Comparison of ENCODE assay signal across 20 cellular contexts in genomic region chr5:94906750-94907149, GRCh38.
A peak's percentile ranks its signal among the peaks of the same experiment; 100 is the strongest.
DNase-seq lines count a peak whose midpoint lies in the region; ATAC-seq and TF ChIP-seq lines count a peak whose summit lies in the region.
"Had no signal": no experiment of that assay in that cellular context is flagged by ENCODE, and none has a peak within 500 bp of the region (broad histone marks: within the 10 kb centered on the region; RNA-seq: fewer than 3 reads in every experiment).

No MANE protein-coding gene starts in this region.

- no peak for TF ChIP-seq CTCF in SK-N-SH (IDR thresholded peaks at IDR 0.05)
- no peak for TF ChIP-seq CTCF in lower lobe of right lung (IDR thresholded peaks at IDR 0.05)

- H4K20me1 ChIP-seq in SK-N-SH (ENCODE audit: insufficient read depth) = no peaks in the 10 kb centered on the region

- no peak for TF ChIP-seq EP300 in SK-N-SH (IDR thresholded peaks at IDR 0.05; ENCODE audit: borderline replicate concordance in 1 of 2, low read depth in 1 of 2, low read length in 1 of 2)

- ATAC-seq in SK-N-SH treated with all-trans-retinoic acid at 6 μM for 48 hours = no peak
- no peak for ATAC-seq in lower lobe of right lung
- ATAC-seq: A549, HepG2 had no signal

- H2AFZ ChIP-seq in SK-N-SH (ENCODE audit: low read depth) = no peak overlapping the region

- no peak overlapping the region for H3K27ac ChIP-seq in SK-N-SH (ENCODE audit: low read depth in 2 of 2, low read length in 1 of 2)
- no peak overlapping the region for H3K27ac ChIP-seq in lower lobe of right lung
- H3K27ac ChIP-seq in substantia nigra (ENCODE audit: low read depth, low read length, poor library complexity, severe bottlenecking) = no peak overlapping the region
- H3K27ac ChIP-seq: 22Rv1, A549 had no signal

- H3K9ac ChIP-seq in SK-N-SH (no peak overlapping the region), adipocyte (ENCODE audit: low read length) (no peak overlapping the region)

- H3K4me1 ChIP-seq in SK-N-SH (ENCODE audit: control insufficient read depth in 1 of 2, insufficient read depth in 2 of 2, low read depth in 1 of 2, low read length in 1 of 2) = no peaks in the 10 kb centered on the region; a peak in 1 of 4 replicates
- H3K4me1 ChIP-seq in adipocyte (ENCODE audit: control insufficient read depth, insufficient read depth, low read length) = peaks cover 32% of the 10 kb centered on the region
- H3K4me1 ChIP-seq in lower lobe of right lung = no peaks in the 10 kb centered on the region

- no peaks in the 10 kb centered on the region for H3K9me3 ChIP-seq in SK-N-SH
- no peaks in the 10 kb centered on the region for H3K9me3 ChIP-seq in adipocyte (ENCODE audit: control insufficient read depth, low read length)
- H3K9me3 ChIP-seq in lower lobe of right lung = no peaks in the 10 kb centered on the region
- H3K9me3 ChIP-seq: A549, HAP-1 had no signal

- intact Hi-C loops in lower lobe of right lung (cut with DNase I) = no loop called here

- H3K9me2 ChIP-seq in SK-N-SH = no peaks in the 10 kb centered on the region

- no peak for TF ChIP-seq RAD21 in SK-N-SH (IDR thresholded peaks at IDR 0.05; ENCODE audit: low read length)

- CTCF ChIA-PET in SK-N-SH (lab: Yijun Ruan, JAX) = interaction anchor here (1.6 kb wide), 1 partner anchor 13 kb away, joined by 8 read pairs; no protein-coding TSS in a partner anchor

- H3K79me2 ChIP-seq in SK-N-SH (ENCODE audit: insufficient read depth) = no peaks in the 10 kb centered on the region

- H3K4me3 ChIP-seq in SK-N-SH (ENCODE audit: low read depth in 2 of 2, low read length in 1 of 2) (no peak overlapping the region), adipocyte (ENCODE audit: low read length) (no peak overlapping the region), lower lobe of right lung (no peak overlapping the region)
- H3K4me3 ChIP-seq: A549, HAP-1 had no signal

- H3K36me3 ChIP-seq in SK-N-SH (replicated peaks in 1 of 2; ENCODE audit: control insufficient read depth in 1 of 2, insufficient read depth in 2 of 2, low read length in 1 of 2) (no peaks in the 10 kb centered on the region), adipocyte (ENCODE audit: control insufficient read depth, insufficient read depth, low read length, severe bottlenecking) (peaks cover 40% of the 10 kb centered on the region), lower lobe of right lung (peaks cover 39% of the 10 kb centered on the region)
- H3K36me3 ChIP-seq: HAP-1 had no signal

- POLR2A ChIA-PET in SK-N-SH (lab: Yijun Ruan, JAX) = no interaction called here

- peaks cover 3% of the 10 kb centered on the region for H3F3A ChIP-seq in SK-N-SH (replicated peaks; ENCODE audit: insufficient read depth)

- H3K4me2 ChIP-seq in SK-N-SH = no peak overlapping the region
- H3K4me2 ChIP-seq: A549 had no signal

- H3K27me3 ChIP-seq in SK-N-SH (ENCODE audit: insufficient read depth) (no peaks in the 10 kb centered on the region), adipocyte (replicated peaks; ENCODE audit: control insufficient read depth, insufficient read depth, low read length) (peaks cover 3% of the 10 kb centered on the region), lower lobe of right lung (ENCODE audit: low read depth) (no peaks in the 10 kb centered on the region)

- DNase-seq in SK-N-SH = no peak
- peak; percentile 41 for DNase-seq in GM04503 (ENCODE audit: low read depth)
- DNase-seq in adipocyte (ENCODE audit: low read depth) = peak; percentile 9
- no peak for DNase-seq in lower lobe of right lung
- DNase-seq in D341Med (ENCODE audit: low spot score) = no peak
- no peak for DNase-seq in activated effector memory CD4-positive, alpha-beta T cell treated with Interleukin-2 at 50 U/mL for 16 hours
- no peak for DNase-seq in substantia nigra (lab: John Stamatoyannopoulos, UW)
- DNase-seq: C1 segment of cervical spinal cord; CD4-positive, CD25-positive, alpha-beta regulatory T cell; CD8-positive, alpha-beta memory T cell; COR-L47; DMS153; DMS79; GF-D8; KBM-7 had no signal

TF ChIP-seq in SK-N-SH treated with all-trans-retinoic acid at 6 μM for 48 hours, 23 proteins besides CTCF, POLR2A, EP300 and RAD21 (continues in another document):
- 0 out of 2 replicates have a peak, but pooled peaks have one; percentile 45 for TF ChIP-seq SNAI2 (CRISPR knock-in tag; IDR thresholded peaks at IDR 0.05)
- TF ChIP-seq, protein P1, sequence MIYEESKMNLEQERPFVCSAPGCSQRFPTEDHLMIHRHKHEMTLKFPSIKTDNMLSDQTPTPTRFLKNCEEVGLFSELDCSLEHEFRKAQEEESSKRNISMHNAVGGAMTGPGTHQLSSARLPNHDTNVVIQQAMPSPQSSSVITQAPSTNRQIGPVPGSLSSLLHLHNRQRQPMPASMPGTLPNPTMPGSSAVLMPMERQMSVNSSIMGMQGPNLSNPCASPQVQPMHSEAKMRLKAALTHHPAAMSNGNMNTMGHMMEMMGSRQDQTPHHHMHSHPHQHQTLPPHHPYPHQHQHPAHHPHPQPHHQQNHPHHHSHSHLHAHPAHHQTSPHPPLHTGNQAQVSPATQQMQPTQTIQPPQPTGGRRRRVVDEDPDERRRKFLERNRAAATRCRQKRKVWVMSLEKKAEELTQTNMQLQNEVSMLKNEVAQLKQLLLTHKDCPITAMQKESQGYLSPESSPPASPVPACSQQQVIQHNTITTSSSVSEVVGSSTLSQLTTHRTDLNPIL (CRISPR knock-in tag; IDR thresholded peaks at IDR 0.05; ENCODE audit: low read depth) = 0 out of 2 replicates have a peak, but pooled peaks have one; percentile 48
- no peak for TF ChIP-seq RARB (CRISPR knock-in tag; IDR thresholded peaks at IDR 0.05)
- TF ChIP-seq BACH2 (CRISPR knock-in tag; IDR thresholded peaks at IDR 0.05; ENCODE audit: borderline replicate concordance) = no peak
- no peak for TF ChIP-seq ESRRG (CRISPR knock-in tag; IDR thresholded peaks at IDR 0.05)
- TF ChIP-seq, protein P2, sequence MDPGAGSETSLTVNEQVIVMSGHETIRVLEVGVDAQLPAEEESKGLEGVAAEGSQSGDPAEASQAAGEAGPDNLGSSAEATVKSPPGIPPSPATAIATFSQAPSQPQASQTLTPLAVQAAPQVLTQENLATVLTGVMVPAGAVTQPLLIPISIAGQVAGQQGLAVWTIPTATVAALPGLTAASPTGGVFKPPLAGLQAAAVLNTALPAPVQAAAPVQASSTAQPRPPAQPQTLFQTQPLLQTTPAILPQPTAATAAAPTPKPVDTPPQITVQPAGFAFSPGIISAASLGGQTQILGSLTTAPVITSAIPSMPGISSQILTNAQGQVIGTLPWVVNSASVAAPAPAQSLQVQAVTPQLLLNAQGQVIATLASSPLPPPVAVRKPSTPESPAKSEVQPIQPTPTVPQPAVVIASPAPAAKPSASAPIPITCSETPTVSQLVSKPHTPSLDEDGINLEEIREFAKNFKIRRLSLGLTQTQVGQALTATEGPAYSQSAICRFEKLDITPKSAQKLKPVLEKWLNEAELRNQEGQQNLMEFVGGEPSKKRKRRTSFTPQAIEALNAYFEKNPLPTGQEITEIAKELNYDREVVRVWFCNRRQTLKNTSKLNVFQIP (CRISPR knock-in tag; IDR thresholded peaks at IDR 0.05; ENCODE audit: borderline replicate concordance, low read depth) = 0 out of 2 replicates have a peak, but pooled peaks have one; percentile 62
- TF ChIP-seq ARNTL (CRISPR knock-in tag; IDR thresholded peaks at IDR 0.05; ENCODE audit: borderline replicate concordance, low read depth) = no peak
- no peak for TF ChIP-seq ZFP30 (CRISPR knock-in tag; IDR thresholded peaks at IDR 0.05)
- no peak for TF ChIP-seq PPARA (CRISPR knock-in tag; IDR thresholded peaks at IDR 0.05; ENCODE audit: borderline replicate concordance)
- TF ChIP-seq TOX (CRISPR knock-in tag; IDR thresholded peaks at IDR 0.05; ENCODE audit: borderline replicate concordance) = no peak

TF ChIP-seq in SK-N-SH, 30 proteins besides CTCF, POLR2A, EP300 and RAD21:
- TF ChIP-seq USF1 (IDR thresholded peaks at IDR 0.05; ENCODE audit: borderline replicate concordance, low read depth) = no peak
- TF ChIP-seq, protein P3, sequence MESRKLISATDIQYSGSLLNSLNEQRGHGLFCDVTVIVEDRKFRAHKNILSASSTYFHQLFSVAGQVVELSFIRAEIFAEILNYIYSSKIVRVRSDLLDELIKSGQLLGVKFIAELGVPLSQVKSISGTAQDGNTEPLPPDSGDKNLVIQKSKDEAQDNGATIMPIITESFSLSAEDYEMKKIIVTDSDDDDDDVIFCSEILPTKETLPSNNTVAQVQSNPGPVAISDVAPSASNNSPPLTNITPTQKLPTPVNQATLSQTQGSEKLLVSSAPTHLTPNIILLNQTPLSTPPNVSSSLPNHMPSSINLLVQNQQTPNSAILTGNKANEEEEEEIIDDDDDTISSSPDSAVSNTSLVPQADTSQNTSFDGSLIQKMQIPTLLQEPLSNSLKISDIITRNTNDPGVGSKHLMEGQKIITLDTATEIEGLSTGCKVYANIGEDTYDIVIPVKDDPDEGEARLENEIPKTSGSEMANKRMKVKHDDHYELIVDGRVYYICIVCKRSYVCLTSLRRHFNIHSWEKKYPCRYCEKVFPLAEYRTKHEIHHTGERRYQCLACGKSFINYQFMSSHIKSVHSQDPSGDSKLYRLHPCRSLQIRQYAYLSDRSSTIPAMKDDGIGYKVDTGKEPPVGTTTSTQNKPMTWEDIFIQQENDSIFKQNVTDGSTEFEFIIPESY (IDR thresholded peaks at IDR 0.05; ENCODE audit: borderline replicate concordance, low read depth) = no peak
- no peak for TF ChIP-seq RCOR1 (IDR thresholded peaks at IDR 0.05; ENCODE audit: low read length)
- no peak for TF ChIP-seq CHD2 (IDR thresholded peaks at IDR 0.05; ENCODE audit: low read length, partially characterized antibody)
- no peak for TF ChIP-seq PBX3 (IDR thresholded peaks at IDR 0.05)
- TF ChIP-seq TEAD4 (IDR thresholded peaks at IDR 0.05; ENCODE audit: borderline replicate concordance, insufficient read depth) = no peak
- no peak for TF ChIP-seq TAF1 (IDR thresholded peaks at IDR 0.05; ENCODE audit: borderline replicate concordance, low read depth, low read length)
- TF ChIP-seq MEF2A (IDR thresholded peaks at IDR 0.05; ENCODE audit: borderline replicate concordance, low read depth) = no peak
- TF ChIP-seq YY1 (IDR thresholded peaks at IDR 0.05; ENCODE audit: low read depth) = no peak

Comparison
In these comparisons a context has a peak if more than half of its experiments do, and no peak if none do; other contexts are left out.
1. DNase-seq: peak in GM04503 (single experiment) and adipocyte (single experiment); none in SK-N-SH (single experiment), lower lobe of right lung (single experiment), D341Med (single experiment), activated effector memory CD4-positive, alpha-beta T cell treated with Interleukin-2 at 50 U/mL for 16 hours (single experiment) and substantia nigra (0 of 49).